In genomic region chr10:35089641-35090161, GRCh38 we compare ENCODE assay signal across 8 cellular contexts. TPM values are rescaled to one million over a fixed set of nuclear protein-coding genes. Genes with fewer than 3 reads are reported as not detected.
A peak's percentile ranks its signal among the peaks of the same experiment; 100 is the strongest.
DNase-seq lines count a peak whose midpoint lies in the region; ATAC-seq and TF ChIP-seq lines count a peak whose summit lies in the region.

No MANE protein-coding gene starts in this region.

- H3K9me3 ChIP-seq in BE2C (no peaks in the 10 kb centered on the region), SJSA1 (replicated peaks) (peaks cover 8% of the 10 kb centered on the region; the same call in 1 of the 2 replicates), duodenal mucosa (ENCODE audit: control insufficient read depth in 1 of 2, low read length in 2 of 2) (peaks cover 0 to 3% of the 10 kb centered on the region in 2 donors)

- TF ChIP-seq CTCF in BE2C (IDR thresholded peaks at IDR 0.05; ENCODE audit: low read depth, low read length): no peak

- DNase-seq in BE2C (no peak), SJSA1 (ENCODE audit: low read depth in 1 of 2, low spot score in 2 of 2) (peak in 1 of 2 experiments; percentile 23), medulla oblongata (ENCODE audit: extremely low spot score) (peak; percentile 15), ureter (ENCODE audit: low spot score) (peak; percentile 42)

- ATAC-seq in GM18511 (IDR thresholded peaks at IDR 0.05; ENCODE audit: unreplicated experiment) (peak; percentile 44), HG03025 (IDR thresholded peaks at IDR 0.05; ENCODE audit: low FRiP score, unreplicated experiment) (peak; percentile 32), GM18858 (IDR thresholded peaks at IDR 0.05; ENCODE audit: unreplicated experiment) (no peak)

- H3K4me1 ChIP-seq in BE2C: no peaks in the 10 kb centered on the region
- peaks cover 14% of the 10 kb centered on the region for H3K4me1 ChIP-seq in SJSA1 (replicated peaks)
- H3K4me1 ChIP-seq in duodenal mucosa (ENCODE audit: control insufficient read depth in 1 of 2, insufficient read depth in 2 of 2, low read length in 2 of 2): peaks cover 16% of the 10 kb centered on the region in 2 donors

- H3K27me3 ChIP-seq in BE2C (no peaks in the 10 kb centered on the region), SJSA1 (replicated peaks) (no peaks in the 10 kb centered on the region), duodenal mucosa (ENCODE audit: control insufficient read depth in 1 of 2, insufficient read depth in 2 of 2, low read length in 2 of 2) (no peaks in the 10 kb centered on the region)

- H3K4me3 ChIP-seq in BE2C (ENCODE audit: low read depth, low read length): peak overlapping the region; percentile 80
- H3K4me3 ChIP-seq in SJSA1: peak overlapping the region; percentile 90
- H3K4me3 ChIP-seq in duodenal mucosa (ENCODE audit: low read depth in 1 of 2, low read length in 2 of 2): peak overlapping the region; percentile 75 to 96

- H3K27ac ChIP-seq in SJSA1: peak overlapping the region; percentile 82
- peak overlapping the region; percentile 91 for H3K27ac ChIP-seq in duodenal mucosa (ENCODE audit: low read depth, low read length)

- H3K9ac ChIP-seq in duodenal mucosa (ENCODE audit: low read depth in 1 of 2, low read length in 2 of 2): peak overlapping the region; percentile 48 to 73

- H3K36me3 ChIP-seq in BE2C (no peaks in the 10 kb centered on the region), SJSA1 (peaks cover 4% of the 10 kb centered on the region; the same call in 1 of the 2 replicates), duodenal mucosa (ENCODE audit: control insufficient read depth in 1 of 2, insufficient read depth in 2 of 2, low read length in 2 of 2) (no peaks in the 10 kb centered on the region)

RNA-seq across cellular contexts. Expression of gene CUL2, which starts 0.4 kb away (rescaled TPM):
- 21.4 TPM for polyA plus RNA-seq in BE2C (2012; ENCODE audit: insufficient read depth, insufficient read length, low read depth)
- total RNA-seq in SJSA1 (2014; rRNA removed; shearing (Covaris generic)): 15.0 and 36.5 TPM in 2 replicates
- 35.8 TPM for total RNA-seq in ureter

RNA-seq across cellular contexts. Expression of gene CREM, which starts 36.9 kb away (rescaled TPM):
- polyA plus RNA-seq in BE2C (2012; ENCODE audit: insufficient read depth, insufficient read length, low read depth): 23.3 TPM
- 18.9 and 38.6 TPM in 2 replicates for total RNA-seq in SJSA1 (2014; rRNA removed; shearing (Covaris generic))
- 32.6 TPM for total RNA-seq in ureter
